ENCODE assay signal across 14 cellular contexts in genomic region chr9:2955616-2956015, GRCh38.
"Had no signal": no experiment of that assay in that cellular context is flagged by ENCODE, and none has a peak within 500 bp of the region (broad histone marks: within the 10 kb centered on the region; RNA-seq: fewer than 3 reads in every experiment).

No MANE protein-coding gene starts in this region.

- H3K9me3 Mint-ChIP-seq: activated CD8-positive, alpha-beta T cell treated with anti-CD3 and anti-CD28 coated beads for 36 hours; activated T-cell treated with anti-CD3 and anti-CD28 coated beads, Interleukin-2, amount 50 U/mL, for 4 hours; nephron; T-cell had no signal

- H3K9me3 ChIP-seq: gastroesophageal sphincter, heart left ventricle, psoas muscle, tibial nerve, uterus had no signal

- H3K4me3 ChIP-seq: gastroesophageal sphincter, heart left ventricle, psoas muscle, tibial nerve, uterus had no signal

- H3K27ac ChIP-seq: gastroesophageal sphincter, heart left ventricle, psoas muscle, tibial nerve, uterus had no signal

- DNase-seq: activated CD4-positive, alpha-beta T cell treated with anti-CD3 and anti-CD28 coated beads for 48 hours; activated CD4-positive, CD25-positive, alpha-beta regulatory T cell; activated CD8-positive, alpha-beta T cell treated with anti-CD3 and anti-CD28 coated beads for 36 hours; activated naive CD4-positive, alpha-beta T cell treated with anti-CD3 and anti-CD28 coated beads, Interleukin-2, amount 50 U/mL, for 16 hours; activated T-cell treated with anti-CD3 and anti-CD28 coated beads, Interleukin-2, amount 50 U/mL, for 4 hours; heart left ventricle; psoas muscle; right cardiac atrium; stimulated activated naive CD8-positive, alpha-beta T cell treated with anti-CD3 and anti-CD28 coated beads, Interleukin-15, Interleukin-2, amounts not matched to agents 100 U/mL and 50 U/mL, for 24 hours; T-cell; uterus had no signal

- H3K4me1 Mint-ChIP-seq: nephron, T-cell had no signal

- H3K27me3 ChIP-seq: gastroesophageal sphincter, tibial nerve, uterus had no signal

- H3K27ac Mint-ChIP-seq: activated CD8-positive, alpha-beta T cell treated with anti-CD3 and anti-CD28 coated beads for 36 hours; nephron; T-cell had no signal

- H3K36me3 Mint-ChIP-seq: T-cell had no signal

- H3K4me3 Mint-ChIP-seq: activated CD8-positive, alpha-beta T cell treated with anti-CD3 and anti-CD28 coated beads for 36 hours; activated T-cell treated with anti-CD3 and anti-CD28 coated beads, Interleukin-2, amount 50 U/mL, for 4 hours; nephron; T-cell had no signal

- H3K36me3 ChIP-seq: gastroesophageal sphincter, heart left ventricle, tibial nerve, uterus had no signal

- H3K4me1 ChIP-seq: gastroesophageal sphincter, heart left ventricle, psoas muscle, tibial nerve, uterus had no signal
